ENCODE assay signal across 8 cellular contexts in genomic region chr17:1491406-1492248, GRCh38. TPM values are rescaled to one million over a fixed set of nuclear protein-coding genes. Genes with fewer than 3 reads are reported as not detected.
DNase-seq lines count a peak whose midpoint lies in the region; ATAC-seq and TF ChIP-seq lines count a peak whose summit lies in the region.

No MANE protein-coding gene starts in this region.

- H3K27me3 Mint-ChIP-seq in activated CD4-positive, alpha-beta T cell treated with anti-CD3 and anti-CD28 coated beads for 36 hours, result no peaks in the 10 kb centered on the region
- H3K27me3 Mint-ChIP-seq in chondrocyte (ENCODE audit: low read depth), result no peaks in the 10 kb centered on the region

- POLR2A ChIA-PET in activated CD4-positive, alpha-beta T cell treated with anti-CD3 and anti-CD28 coated beads for 36 hours (lab: Charles Lee), result interaction anchor here (1.0 kb wide), 1 partner anchor 31 kb away, joined by 4 read pairs; no protein-coding TSS in a partner anchor

- peaks cover 35% of the 10 kb centered on the region for H3K4me1 Mint-ChIP-seq in activated CD4-positive, alpha-beta T cell treated with anti-CD3 and anti-CD28 coated beads for 36 hours
- peaks cover 83% of the 10 kb centered on the region for H3K4me1 Mint-ChIP-seq in chondrocyte (ENCODE audit: low read depth)

- no peaks in the 10 kb centered on the region for H3K9me3 Mint-ChIP-seq in activated CD4-positive, alpha-beta T cell treated with anti-CD3 and anti-CD28 coated beads for 36 hours (ENCODE audit: low read depth)
- H3K9me3 Mint-ChIP-seq in chondrocyte (ENCODE audit: low read depth), result no peaks in the 10 kb centered on the region

- CTCF ChIA-PET in activated CD4-positive, alpha-beta T cell treated with anti-CD3 and anti-CD28 coated beads for 36 hours (lab: Charles Lee), result interaction anchor here (0.8 to 1.1 kb wide), 3 partner anchors 18 to 126 kb away, joined by 3 to 5 read pairs (median 4); no protein-coding TSS in a partner anchor

- no peak for TF ChIP-seq CTCF in chondrocyte (IDR thresholded peaks at IDR 0.05)

- intact Hi-C loops in activated CD4-positive, alpha-beta T cell treated with anti-CD3 and anti-CD28 coated beads for 36 hours (cut with DNase I, micrococcal nuclease), result loop anchor here in 1 of 2 experiments (1.0 to 2.0 kb wide), 6 partner anchors 25 to 157 kb away; partner anchors contain the start of genes CRK, INPP5K, PITPNA and RILP
- intact Hi-C loops in left colon (cut with DNase I, micrococcal nuclease), result no loop called here

- H3K4me3 Mint-ChIP-seq in activated CD4-positive, alpha-beta T cell treated with anti-CD3 and anti-CD28 coated beads for 36 hours, result peak overlapping the region; percentile 83
- H3K4me3 Mint-ChIP-seq in chondrocyte (ENCODE audit: unreplicated experiment), result peak overlapping the region; percentile 94

- ATAC-seq in activated CD4-positive, alpha-beta T cell treated with anti-CD3 and anti-CD28 coated beads for 36 hours, result peak; percentile 62
- ATAC-seq in HG02981 (IDR thresholded peaks at IDR 0.05; ENCODE audit: unreplicated experiment), result peak; percentile 38
- peak; percentile 29 for ATAC-seq in SK-N-SH treated with all-trans-retinoic acid at 6 μM for 48 hours
- peak; percentile 46 for ATAC-seq in left colon

- H3K27ac Mint-ChIP-seq in activated CD4-positive, alpha-beta T cell treated with anti-CD3 and anti-CD28 coated beads for 36 hours, result peak overlapping the region; percentile 59
- peak overlapping the region; percentile 88 for H3K27ac Mint-ChIP-seq in chondrocyte (ENCODE audit: unreplicated experiment)

- peak; percentile 64 for DNase-seq in activated CD4-positive, alpha-beta T cell treated with anti-CD3 and anti-CD28 coated beads for 36 hours
- no peak for DNase-seq in activated CD4-positive, alpha-beta T cell treated with anti-CD3 and anti-CD28 coated beads for 1 hour
- DNase-seq in chondrocyte (ENCODE audit: low spot score), result no peak
- peak in 1 of 2 donors; percentile 81 for DNase-seq in left colon
- DNase-seq in stimulated activated naive CD4-positive, alpha-beta T cell treated with Interleukin-2 at 50 U/mL for 16 hours (lab: John Stamatoyannopoulos, UW), result peak; percentile 21
- DNase-seq in GF-D8 (lab: John Stamatoyannopoulos, UW), result no peak

- no peaks in the 10 kb centered on the region for H3K36me3 Mint-ChIP-seq in activated CD4-positive, alpha-beta T cell treated with anti-CD3 and anti-CD28 coated beads for 36 hours (ENCODE audit: low read depth)
- no peaks in the 10 kb centered on the region for H3K36me3 Mint-ChIP-seq in chondrocyte (ENCODE audit: low read depth)

TF ChIP-seq in SK-N-SH treated with all-trans-retinoic acid at 6 μM for 48 hours, 23 proteins besides CTCF, POLR2A, EP300 and RAD21:
- no peak for TF ChIP-seq ZNF8 (CRISPR knock-in tag; IDR thresholded peaks at IDR 0.05)
- no peak for TF ChIP-seq PPARA (CRISPR knock-in tag; IDR thresholded peaks at IDR 0.05; ENCODE audit: borderline replicate concordance)
- TF ChIP-seq ISL1 (CRISPR knock-in tag; IDR thresholded peaks at IDR 0.05), result no peak
- no peak for TF ChIP-seq OSR1 (CRISPR knock-in tag; IDR thresholded peaks at IDR 0.05)
- no peak for TF ChIP-seq ZNF70 (CRISPR knock-in tag; IDR thresholded peaks at IDR 0.05)
- TF ChIP-seq ZNF565 (CRISPR knock-in tag; conservative IDR thresholded peaks at IDR 0.05; ENCODE audit: low read depth), result no peak
- no peak for TF ChIP-seq CSDC2 (CRISPR knock-in tag; IDR thresholded peaks at IDR 0.05)
- no peak for TF ChIP-seq BACH2 (CRISPR knock-in tag; IDR thresholded peaks at IDR 0.05; ENCODE audit: borderline replicate concordance)
TF ChIP-seq in SK-N-SH treated with all-trans-retinoic acid at 6 μM for 48 hours: peak in this region for 0.

RNA-seq across cellular contexts. Expression of gene MYO1C, which starts 0.9 kb away (rescaled TPM):
- 10 to 100 TPM; 21.7 to 24.1 TPM for total RNA-seq in activated CD4-positive, alpha-beta T cell treated with anti-CD3 and anti-CD28 coated beads for 36 hours
- total RNA-seq in chondrocyte (216 to 329 TPM (median 329 TPM) in 3 replicates), left colon (100 to 1,000 TPM; 318 to 378 TPM)

RNA-seq across cellular contexts. Expression of gene INPP5K, which starts 24.8 kb away (rescaled TPM):
- total RNA-seq in activated CD4-positive, alpha-beta T cell treated with anti-CD3 and anti-CD28 coated beads for 36 hours, result 10 to 100 TPM; 18.5 to 27.3 TPM
- total RNA-seq in chondrocyte (30.2 to 35.3 TPM (median 34.3 TPM) in 3 replicates), left colon (10 to 100 TPM; 39.9 to 40.4 TPM)

RNA-seq across cellular contexts. Expression of gene CRK, which starts 35.6 kb away (rescaled TPM):
- 10 to 100 TPM; 10.1 to 11.6 TPM for total RNA-seq in activated CD4-positive, alpha-beta T cell treated with anti-CD3 and anti-CD28 coated beads for 36 hours
- total RNA-seq in chondrocyte (65.8 to 70.4 TPM (median 70.4 TPM) in 3 replicates), left colon (10 to 100 TPM; 74.6 to 80.9 TPM)

Comparison
In these comparisons a context has a peak if more than half of its experiments do, and no peak if none do; other contexts are left out.
1. DNase-seq: peak in activated CD4-positive, alpha-beta T cell treated with anti-CD3 and anti-CD28 coated beads for 36 hours (single experiment) and stimulated activated naive CD4-positive, alpha-beta T cell treated with Interleukin-2 at 50 U/mL for 16 hours (single experiment); none in activated CD4-positive, alpha-beta T cell treated with anti-CD3 and anti-CD28 coated beads for 1 hour (single experiment), chondrocyte (single experiment) and GF-D8 (single experiment).
2. Peak in every context shown above with its lines, with median percentiles within 50 percentile points of each other: ATAC-seq.